ENCODE assay signal across 33 cellular contexts in genomic region chr12:2904260-2904659, GRCh38. TPM values are rescaled to one million over a fixed set of nuclear protein-coding genes. Genes with fewer than 3 reads are reported as not detected.
A peak's percentile ranks its signal among the peaks of the same experiment; 100 is the strongest.
DNase-seq lines count a peak whose midpoint lies in the region; ATAC-seq, FAIRE-seq and TF ChIP-seq lines count a peak whose summit lies in the region.
"Had no signal": no experiment of that assay in that cellular context is flagged by ENCODE, and none has a peak within 500 bp of the region (broad histone marks: within the 10 kb centered on the region; RNA-seq: fewer than 3 reads in every experiment).

No MANE protein-coding gene starts in this region.

- no peaks in the 10 kb centered on the region for H3K9me3 ChIP-seq in stomach smooth muscle (ENCODE audit: control insufficient read depth in 2 of 2, low read length in 2 of 2)
- H3K9me3 ChIP-seq in neural progenitor cell (ENCODE audit: low read depth): no peaks in the 10 kb centered on the region
- H3K9me3 ChIP-seq: BLaER1 treated with 17β-estradiol and CSF1 and Interleukin-3, amounts not matched to agents 10 nM and 100 nM; body of pancreas; esophagus muscularis mucosa; heart left ventricle; spleen had no signal

- H3K27ac ChIP-seq in stomach smooth muscle (ENCODE audit: low read length): peak overlapping the region; percentile 6
- H3K27ac ChIP-seq in neural progenitor cell: no peak overlapping the region
- H3K27ac ChIP-seq: BLaER1 treated with 17β-estradiol and CSF1 and Interleukin-3, amounts not matched to agents 10 nM and 100 nM; body of pancreas; esophagus muscularis mucosa; foreskin keratinocyte; heart left ventricle; KMS-11; spleen had no signal

- TF ChIP-seq CTCF in brain (conservative IDR thresholded peaks at IDR 0.05): no peak
- no peak for TF ChIP-seq CTCF in neural progenitor cell (IDR thresholded peaks at IDR 0.05)

- no peak for TF ChIP-seq RAD21 in Ishikawa (IDR thresholded peaks at IDR 0.05; ENCODE audit: low read depth)

- no peak overlapping the region for H3K4me2 ChIP-seq in neural progenitor cell
- H3K4me2 ChIP-seq: KMS-11 had no signal

- H2AFZ ChIP-seq in neural progenitor cell (replicated peaks): no peak overlapping the region

- H3K79me2 ChIP-seq in neural progenitor cell (ENCODE audit: low read depth): peaks cover 54% of the 10 kb centered on the region

- H3F3A ChIP-seq in neural progenitor cell (ENCODE audit: low read depth): no peaks in the 10 kb centered on the region

- DNase-seq in GM12891 (ENCODE audit: insufficient read length, low spot score) (no peak), neural progenitor cell (ENCODE audit: low spot score) (no peak)
- DNase-seq: activated naive CD4-positive, alpha-beta T cell treated with anti-CD3 and anti-CD28 coated beads for 36 hours; body of pancreas; foreskin keratinocyte; heart left ventricle; HFFc6; MM.1S; NCI-H1105 treated with DMSO at 0.1 percent for 48 hours; NCI-H2081 treated with DMSO at 0.1 percent for 48 hours; NCI-H82; right cardiac atrium; spleen; stimulated activated naive CD8-positive, alpha-beta T cell treated with anti-CD3 and anti-CD28 coated beads, Interleukin-15, amount 100 ng/mL, for 72 hours; T-helper 1 cell had no signal

- no peak for TF ChIP-seq POLR2A in GM12891 (IDR thresholded peaks at IDR 0.05; ENCODE audit: low read depth, low read length)

- FAIRE-seq in GM12891 (lab: Jason Lieb, UNC): peak; percentile 13
- FAIRE-seq: HTR-8/SVneo, keratinocyte had no signal

- H3K27me3 Mint-ChIP-seq in brain (no peaks in the 10 kb centered on the region), neural progenitor cell (ENCODE audit: insufficient read depth, low read depth) (no peaks in the 10 kb centered on the region)
- H3K27me3 Mint-ChIP-seq: stimulated activated naive CD8-positive, alpha-beta T cell treated with anti-CD3 and anti-CD28 coated beads, Interleukin-15, amount 100 ng/mL, for 72 hours had no signal

- H3K27me3 ChIP-seq in stomach smooth muscle (ENCODE audit: control insufficient read depth in 1 of 2, insufficient read depth in 2 of 2, low read length in 2 of 2): no peaks in the 10 kb centered on the region
- H3K27me3 ChIP-seq in neural progenitor cell: no peaks in the 10 kb centered on the region
- H3K27me3 ChIP-seq: BLaER1 treated with 17β-estradiol and CSF1 and Interleukin-3, amounts not matched to agents 10 nM and 100 nM; body of pancreas; esophagus muscularis mucosa; foreskin keratinocyte; heart left ventricle; spleen had no signal

- H3K4me3 Mint-ChIP-seq in brain: no peak overlapping the region
- H3K4me3 Mint-ChIP-seq in neural progenitor cell: no peak overlapping the region
- H3K4me3 Mint-ChIP-seq: activated naive CD4-positive, alpha-beta T cell treated with anti-CD3 and anti-CD28 coated beads for 36 hours; activated T-helper 1 cell treated with anti-CD3 and anti-CD28 coated beads, Interleukin-12 subunit alpha, Interleukin-12 subunit beta, Interleukin-2, Interleukin-4 antibody, amounts not matched to agents 30 ng/mL and 10 ng/mL and 1 ng/mL, durations not matched to agents 14 hours and 24 hours and 36 hours; HFFc6; stimulated activated naive CD8-positive, alpha-beta T cell treated with anti-CD3 and anti-CD28 coated beads, Interleukin-15, amount 100 ng/mL, for 72 hours had no signal

- peaks cover 51% of the 10 kb centered on the region for H4K20me1 ChIP-seq in neural progenitor cell (ENCODE audit: low read depth)

- H3K9me3 Mint-ChIP-seq in brain: no peaks in the 10 kb centered on the region
- H3K9me3 Mint-ChIP-seq in neural progenitor cell: no peaks in the 10 kb centered on the region
- H3K9me3 Mint-ChIP-seq: activated naive CD4-positive, alpha-beta T cell treated with anti-CD3 and anti-CD28 coated beads for 36 hours; activated T-helper 1 cell treated with anti-CD3 and anti-CD28 coated beads, Interleukin-12 subunit alpha, Interleukin-12 subunit beta, Interleukin-2, Interleukin-4 antibody, amounts not matched to agents 30 ng/mL and 10 ng/mL and 1 ng/mL, durations not matched to agents 14 hours and 24 hours and 36 hours; HFFc6; stimulated activated naive CD8-positive, alpha-beta T cell treated with anti-CD3 and anti-CD28 coated beads, Interleukin-15, amount 100 ng/mL, for 72 hours had no signal

- peaks cover 0 to 2% of the 10 kb centered on the region in 2 donors for H3K36me3 ChIP-seq in stomach smooth muscle (ENCODE audit: control insufficient read depth in 2 of 2, insufficient read depth in 2 of 2, low read length in 2 of 2)
- H3K36me3 ChIP-seq in neural progenitor cell: no peaks in the 10 kb centered on the region
- H3K36me3 ChIP-seq: esophagus muscularis mucosa had no signal

- H3K4me3 ChIP-seq in stomach smooth muscle (ENCODE audit: low read length in 2 of 2) (no peak overlapping the region), neural progenitor cell (no peak overlapping the region)
- H3K4me3 ChIP-seq: BLaER1 treated with 17β-estradiol and CSF1 and Interleukin-3, amounts not matched to agents 10 nM and 100 nM; body of pancreas; esophagus muscularis mucosa; heart left ventricle; spleen had no signal

- no peak overlapping the region for H3K9ac ChIP-seq in stomach smooth muscle (ENCODE audit: low read length in 2 of 2)
- H3K9ac ChIP-seq in neural progenitor cell: no peak overlapping the region
- H3K9ac ChIP-seq: BLaER1 treated with 17β-estradiol and CSF1 and Interleukin-3, amounts not matched to agents 10 nM and 100 nM; KMS-11 had no signal

- ATAC-seq in GM18870 (IDR thresholded peaks at IDR 0.05; ENCODE audit: unreplicated experiment): no peak
- no peak for ATAC-seq in GM19035 (IDR thresholded peaks at IDR 0.05; ENCODE audit: unreplicated experiment)
- ATAC-seq: body of pancreas; foreskin keratinocyte; heart left ventricle; right cardiac atrium; stimulated activated naive CD8-positive, alpha-beta T cell treated with anti-CD3 and anti-CD28 coated beads, Interleukin-15, amount 100 ng/mL, for 72 hours had no signal

- H3K27ac Mint-ChIP-seq in brain (peak overlapping the region in 3 of 5 experiments; percentile 18 to 40 (median 32)), neural progenitor cell (no peak overlapping the region)
- H3K27ac Mint-ChIP-seq: activated naive CD4-positive, alpha-beta T cell treated with anti-CD3 and anti-CD28 coated beads for 36 hours; activated T-helper 1 cell treated with anti-CD3 and anti-CD28 coated beads, Interleukin-12 subunit alpha, Interleukin-12 subunit beta, Interleukin-2, Interleukin-4 antibody, amounts not matched to agents 30 ng/mL and 10 ng/mL and 1 ng/mL, durations not matched to agents 14 hours and 24 hours and 36 hours; HFFc6; stimulated activated naive CD8-positive, alpha-beta T cell treated with anti-CD3 and anti-CD28 coated beads, Interleukin-15, amount 100 ng/mL, for 72 hours had no signal

- peaks cover 7% of the 10 kb centered on the region for H3K36me3 Mint-ChIP-seq in brain
- peaks cover 4% of the 10 kb centered on the region for H3K36me3 Mint-ChIP-seq in neural progenitor cell

- TF ChIP-seq EP300 in Ishikawa (IDR thresholded peaks at IDR 0.05; ENCODE audit: borderline replicate concordance): no peak

- H3K4me1 ChIP-seq in stomach smooth muscle (ENCODE audit: control insufficient read depth, insufficient read depth, low read length) (peaks cover 3% of the 10 kb centered on the region), neural progenitor cell (no peaks in the 10 kb centered on the region)
- H3K4me1 ChIP-seq: spleen had no signal

- H3K4me1 Mint-ChIP-seq in brain (peaks cover 23% of the 10 kb centered on the region), neural progenitor cell (peaks cover 11% of the 10 kb centered on the region)
- H3K4me1 Mint-ChIP-seq: stimulated activated naive CD8-positive, alpha-beta T cell treated with anti-CD3 and anti-CD28 coated beads, Interleukin-15, amount 100 ng/mL, for 72 hours had no signal

TF ChIP-seq in GM12891, 5 proteins besides CTCF, POLR2A, EP300 and RAD21:
- no peak for TF ChIP-seq PAX5 (IDR thresholded peaks at IDR 0.05; ENCODE audit: insufficient read depth, low read length, severe bottlenecking)
- TF ChIP-seq SPI1 (IDR thresholded peaks at IDR 0.05; ENCODE audit: low read depth, low read length): no peak
- no peak for TF ChIP-seq POLR2AphosphoS5 (IDR thresholded peaks at IDR 0.05; ENCODE audit: low read depth, low read length)
- TF ChIP-seq POU2F2 (IDR thresholded peaks at IDR 0.05; ENCODE audit: low read depth, low read length): no peak
- no peak for TF ChIP-seq TAF1 (IDR thresholded peaks at IDR 0.05; ENCODE audit: low read depth, low read length)

TF ChIP-seq in Ishikawa, 13 proteins besides CTCF, POLR2A, EP300 and RAD21:
- TF ChIP-seq NFIC (IDR thresholded peaks at IDR 0.05) (peak; percentile 73), TEAD4 (IDR thresholded peaks at IDR 0.05) (peak; percentile 40; the same call in 1 of the 2 replicates), MAX (IDR thresholded peaks at IDR 0.05) (0 out of 2 replicates have a peak, but pooled peaks have one; percentile 22), TAF1 (IDR thresholded peaks at IDR 0.05; ENCODE audit: low read depth) (no peak)

RNA-seq across cellular contexts. Expression of gene TULP3, which starts 13.6 kb away (rescaled TPM):
- 4.9 TPM for polyA plus RNA-seq in GM12891 (2012; ENCODE audit: low read depth, missing spikeins)
- 29.8 TPM for polyA plus RNA-seq in brain (ENCODE audit: insufficient read depth, low read depth, low replicate concordance)
- 33.4 and 33.5 TPM in 2 replicates for total RNA-seq in neural progenitor cell (ENCODE audit: low replicate concordance)

RNA-seq across cellular contexts. Expression of gene RHNO1, which starts 27.2 kb away (rescaled TPM):
- polyA plus RNA-seq in GM12891 (2012; ENCODE audit: low read depth, missing spikeins): 25.5 TPM
- polyA plus RNA-seq in brain (ENCODE audit: insufficient read depth, low read depth, low replicate concordance): 27.1 TPM
- total RNA-seq in neural progenitor cell (ENCODE audit: low replicate concordance): 95.5 and 140 TPM in 2 replicates

RNA-seq across cellular contexts. Expression of gene FOXM1, which starts 27.3 kb away (rescaled TPM):
- 23.9 TPM for polyA plus RNA-seq in GM12891 (2012; ENCODE audit: low read depth, missing spikeins)
- polyA plus RNA-seq in brain (ENCODE audit: insufficient read depth, low read depth, low replicate concordance): 76.9 TPM
- 38.2 and 50.9 TPM in 2 replicates for total RNA-seq in neural progenitor cell (ENCODE audit: low replicate concordance)

RNA-seq across cellular contexts. Expression of gene TEX52, which starts 47.4 kb away (rescaled TPM):
- polyA plus RNA-seq in GM12891 (2012; ENCODE audit: low read depth, missing spikeins): not detected
- not detected for polyA plus RNA-seq in brain (ENCODE audit: insufficient read depth, low read depth, low replicate concordance)
- not detected in 2 replicates for total RNA-seq in neural progenitor cell (ENCODE audit: low replicate concordance)
- total RNA-seq: activated naive CD4-positive, alpha-beta T cell treated with anti-CD3 and anti-CD28 coated beads for 36 hours; activated T-helper 1 cell treated with anti-CD3 and anti-CD28 coated beads, Interleukin-12 subunit alpha, Interleukin-12 subunit beta, Interleukin-2, Interleukin-4 antibody, amounts not matched to agents 30 ng/mL and 10 ng/mL and 1 ng/mL, durations not matched to agents 14 hours and 24 hours and 36 hours; body of pancreas; dermis microvascular lymphatic vessel endothelial cell; esophagus muscularis mucosa; foreskin keratinocyte; G401; heart left ventricle; HFFc6; lower leg skin; myocyte; NCI-H460; right cardiac atrium; spleen had no signal
- polyA plus RNA-seq: adipose tissue, foreskin keratinocyte, heart left ventricle, keratinocyte, right cardiac atrium, spleen, thymus had no signal

RNA-seq across cellular contexts. Expression of gene TEAD4, which starts 54.9 kb away (rescaled TPM):
- 2.6 TPM for polyA plus RNA-seq in GM12891 (2012; ENCODE audit: low read depth, missing spikeins)
- 6.1 TPM for polyA plus RNA-seq in brain (ENCODE audit: insufficient read depth, low read depth, low replicate concordance)
- 8.8 and 22.5 TPM in 2 replicates for total RNA-seq in neural progenitor cell (ENCODE audit: low replicate concordance)
